ENCODE assay signal across 1 cellular context in genomic region chr7:112122835-112123234, GRCh38.
TF ChIP-seq lines count a peak whose summit lies in the region.

No MANE protein-coding gene starts in this region.

TF ChIP-seq in GM23338, 12 proteins besides CTCF, POLR2A, EP300 and RAD21:
- no peak for TF ChIP-seq ZNF462 (CRISPR knock-in tag; IDR thresholded peaks at IDR 0.05)
- TF ChIP-seq JUNB (IDR thresholded peaks at IDR 0.05; ENCODE audit: unreplicated experiment) = no peak
- TF ChIP-seq ETS1 (IDR thresholded peaks at IDR 0.05) = no peak
- TF ChIP-seq CREB1 (CRISPR knock-in tag; IDR thresholded peaks at IDR 0.05; ENCODE audit: low read depth) = no peak
- TF ChIP-seq EZH2 (IDR thresholded peaks at IDR 0.05; ENCODE audit: low read depth, unreplicated experiment) = no peak
- TF ChIP-seq REST (IDR thresholded peaks at IDR 0.05; ENCODE audit: unreplicated experiment) = no peak
- TF ChIP-seq NANOG (IDR thresholded peaks at IDR 0.05; ENCODE audit: borderline replicate concordance) = no peak
- TF ChIP-seq POLR2AphosphoS5 (IDR thresholded peaks at IDR 0.05; ENCODE audit: low read depth) = no peak
- TF ChIP-seq STAT1 (IDR thresholded peaks at IDR 0.05; ENCODE audit: unreplicated experiment) = no peak
- TF ChIP-seq ZNF114 (CRISPR knock-in tag; IDR thresholded peaks at IDR 0.05) = no peak
- TF ChIP-seq ZNF331 (CRISPR knock-in tag; IDR thresholded peaks at IDR 0.05; ENCODE audit: low read depth) = no peak
- no peak for TF ChIP-seq EZH2phosphoT487 (IDR thresholded peaks at IDR 0.05; ENCODE audit: unreplicated experiment)
